Comparison of ENCODE assay signal across 8 cellular contexts in genomic region chr19:49809155-49809986, GRCh38. TPM values are rescaled to one million over a fixed set of nuclear protein-coding genes. Genes with fewer than 3 reads are reported as not detected.
DNase-seq lines count a peak whose midpoint lies in the region; ATAC-seq and TF ChIP-seq lines count a peak whose summit lies in the region.

No MANE protein-coding gene starts in this region.

- peaks cover 14% of the 10 kb centered on the region for H3K4me1 Mint-ChIP-seq in progenitor cell of endocrine pancreas (ENCODE audit: low read depth)

- TF ChIP-seq CTCF in GM12873 (IDR thresholded peaks at IDR 0.05; ENCODE audit: insufficient read depth, low read depth, low read length, missing control alignments) (peak; percentile 3), RWPE2 (IDR thresholded peaks at IDR 0.05; ENCODE audit: poor library complexity, severe bottlenecking) (peak; percentile 26), right atrium auricular region (IDR thresholded peaks at IDR 0.05) (peak in 1 of 2 donors; percentile 54), progenitor cell of endocrine pancreas (IDR thresholded peaks at IDR 0.05; ENCODE audit: unreplicated experiment) (peak; percentile 31)

- peak overlapping the region; percentile 39 for H3K4me3 ChIP-seq in RWPE2 (ENCODE audit: severe bottlenecking)
- H3K4me3 ChIP-seq in right atrium auricular region: peak overlapping the region; percentile 62 to 75

- H3K36me3 Mint-ChIP-seq in progenitor cell of endocrine pancreas (ENCODE audit: insufficient read depth): peaks cover 6% of the 10 kb centered on the region

- in situ Hi-C loops in KBM-7 (cut with MboI; ENCODE audit: low pct_unique_long_range_greater_than_20kb, low sequenced_read_pairs): no loop called here

- peak overlapping the region; percentile 80 for H3K4me3 Mint-ChIP-seq in progenitor cell of endocrine pancreas (ENCODE audit: low read depth)

- ATAC-seq in RWPE2 (ENCODE audit: low read depth) (peak; percentile 41), HG03442 (IDR thresholded peaks at IDR 0.05; ENCODE audit: unreplicated experiment) (no peak), HG02588 (IDR thresholded peaks at IDR 0.05; ENCODE audit: unreplicated experiment) (no peak)

- H3K36me3 ChIP-seq in RWPE2 (ENCODE audit: low read depth): peaks cover 16% of the 10 kb centered on the region
- H3K36me3 ChIP-seq in right atrium auricular region: peaks cover 25% of the 10 kb centered on the region

- no peaks in the 10 kb centered on the region for H3K9me3 Mint-ChIP-seq in progenitor cell of endocrine pancreas (ENCODE audit: low read depth)

- DNase-seq in RWPE2 (ENCODE audit: low spot score) (no peak), amniotic epithelial cell (ENCODE audit: low read depth) (peak; percentile 26), right atrium auricular region (ENCODE audit: low spot score) (peak; percentile 77), progenitor cell of endocrine pancreas (ENCODE audit: low spot score, unreplicated experiment) (peak; percentile 30), KBM-7 (no peak)

- no peaks in the 10 kb centered on the region for H3K9me3 ChIP-seq in RWPE2 (ENCODE audit: severe bottlenecking)
- H3K9me3 ChIP-seq in right atrium auricular region: no peaks in the 10 kb centered on the region

- peak overlapping the region; percentile 5 for H3K27ac ChIP-seq in RWPE2 (ENCODE audit: poor library complexity, severe bottlenecking)
- peak overlapping the region; percentile 83 to 93 for H3K27ac ChIP-seq in right atrium auricular region

- no peaks in the 10 kb centered on the region for H3K27me3 ChIP-seq in RWPE2 (ENCODE audit: insufficient read depth, poor library complexity, severe bottlenecking)
- H3K27me3 ChIP-seq in right atrium auricular region: no peaks in the 10 kb centered on the region

- H3K27me3 Mint-ChIP-seq in progenitor cell of endocrine pancreas: no peaks in the 10 kb centered on the region

- peaks cover 4% of the 10 kb centered on the region for H3K4me1 ChIP-seq in RWPE2 (ENCODE audit: insufficient read depth, poor library complexity, severe bottlenecking)
- H3K4me1 ChIP-seq in right atrium auricular region: peaks cover 0 to 29% of the 10 kb centered on the region in 2 donors

- peak overlapping the region; percentile 84 for H3K27ac Mint-ChIP-seq in progenitor cell of endocrine pancreas

RNA-seq across cellular contexts. Expression of gene FUZ, which starts 3.7 kb away (rescaled TPM):
- 10 to 100 TPM; 18.5 to 22.5 TPM for total RNA-seq in right atrium auricular region
- 37.8 and 40.0 TPM in 2 replicates for total RNA-seq in progenitor cell of endocrine pancreas

RNA-seq across cellular contexts. Expression of gene MED25, which starts 8.7 kb away (rescaled TPM):
- total RNA-seq in right atrium auricular region (10 to 100 TPM; 31.1 to 54.0 TPM), progenitor cell of endocrine pancreas (136 and 141 TPM in 2 replicates)

RNA-seq across cellular contexts. Expression of gene PTOV1, which starts 41.6 kb away (rescaled TPM):
- total RNA-seq in right atrium auricular region (10 to 100 TPM; 64.6 to 81.0 TPM), progenitor cell of endocrine pancreas (518 and 564 TPM in 2 replicates)

RNA-seq across cellular contexts. Expression of gene AP2A1, which starts 42.6 kb away (rescaled TPM):
- total RNA-seq in right atrium auricular region (10 to 100 TPM; 72.5 to 97.3 TPM), progenitor cell of endocrine pancreas (76.0 and 76.3 TPM in 2 replicates)

RNA-seq across cellular contexts. Expression of gene TSKS, which starts 46.3 kb away (rescaled TPM):
- total RNA-seq in right atrium auricular region (under 1 TPM; 0.28 to 0.96 TPM), progenitor cell of endocrine pancreas (not detected in 2 replicates)

Comparison
In these comparisons a context has a peak if more than half of its experiments do, and no peak if none do; other contexts are left out.
1. DNase-seq: peak in amniotic epithelial cell (single experiment), right atrium auricular region (single experiment) and progenitor cell of endocrine pancreas (single experiment); none in RWPE2 (single experiment) and KBM-7 (single experiment).